In genomic region chr3:168952551-168952950, GRCh38 we compare ENCODE assay signal across 11 cellular contexts.
A peak's percentile ranks its signal among the peaks of the same experiment; 100 is the strongest.
DNase-seq lines count a peak whose midpoint lies in the region; TF ChIP-seq lines count a peak whose summit lies in the region.
"Had no signal": no experiment of that assay in that cellular context is flagged by ENCODE, and none has a peak within 500 bp of the region (broad histone marks: within the 10 kb centered on the region; RNA-seq: fewer than 3 reads in every experiment).

No MANE protein-coding gene starts in this region.

- no peak overlapping the region for H3K4me2 ChIP-seq in OCI-LY1 (ENCODE audit: low read length)
- no peak overlapping the region for H3K4me2 ChIP-seq in fibroblast of lung (ENCODE audit: extremely low read depth, insufficient read depth, low read length)

- H3K27me3 ChIP-seq in OCI-LY1 (ENCODE audit: insufficient read depth, low read length) (no peaks in the 10 kb centered on the region), fibroblast of lung (ENCODE audit: control insufficient read depth, insufficient read depth, low read length) (no peaks in the 10 kb centered on the region)
- H3K27me3 ChIP-seq: pancreas had no signal

- H4K20me1 ChIP-seq in OCI-LY1 (ENCODE audit: insufficient read depth, low read length), result no peaks in the 10 kb centered on the region
- H4K20me1 ChIP-seq in fibroblast of lung (ENCODE audit: control insufficient read depth, extremely low read depth, insufficient read depth, low read length), result no peaks in the 10 kb centered on the region

- no peaks in the 10 kb centered on the region for H3F3A ChIP-seq in OCI-LY1 (ENCODE audit: insufficient read depth, low read length)

- intact Hi-C loops in posterior vena cava (cut with DNase I), result no loop called here

- no peaks in the 10 kb centered on the region for H3K9me2 ChIP-seq in OCI-LY1 (ENCODE audit: low read depth, low read length)

- in situ Hi-C loops in GM13977 (cut with MboI; ENCODE audit: low pct_unique_long_range_greater_than_20kb, low sequenced_read_pairs, unreplicated experiment), result no loop called here

- H3K4me3 ChIP-seq in OCI-LY1 (ENCODE audit: low read depth, low read length, poor library complexity, severe bottlenecking) (no peak overlapping the region), fibroblast of lung (replicated peaks in 1 of 4; ENCODE audit: control extremely low read depth in 1 of 4, insufficient read depth in 1 of 4, low read depth in 3 of 4, low read length in 4 of 4) (peak overlapping the region in 1 of 4 experiments; percentile 35)
- H3K4me3 ChIP-seq: pancreas had no signal

- H3K9me3 ChIP-seq in OCI-LY1 (ENCODE audit: low read length) (no peaks in the 10 kb centered on the region), fibroblast of lung (ENCODE audit: control insufficient read depth, insufficient read depth, low read depth, low read length) (no peaks in the 10 kb centered on the region)
- H3K9me3 ChIP-seq: pancreas had no signal

- no peaks in the 10 kb centered on the region for H3K79me2 ChIP-seq in OCI-LY1 (ENCODE audit: insufficient read depth, low read length)
- H3K79me2 ChIP-seq in fibroblast of lung (ENCODE audit: control insufficient read depth, insufficient read depth, low read length), result no peaks in the 10 kb centered on the region

- no peaks in the 10 kb centered on the region for H3K36me3 ChIP-seq in OCI-LY1 (ENCODE audit: insufficient read depth, low read length)
- no peaks in the 10 kb centered on the region for H3K36me3 ChIP-seq in fibroblast of lung (ENCODE audit: control insufficient read depth, insufficient read depth, low read length)
- H3K36me3 ChIP-seq: pancreas had no signal

- H3K27ac ChIP-seq in OCI-LY1 (ENCODE audit: low read depth, low read length, poor library complexity, severe bottlenecking), result no peak overlapping the region
- no peak overlapping the region for H3K27ac ChIP-seq in fibroblast of lung (ENCODE audit: insufficient read depth, low read length)
- H3K27ac ChIP-seq: pancreas had no signal

- H2AFZ ChIP-seq in OCI-LY1 (ENCODE audit: low read length), result no peak overlapping the region
- no peak overlapping the region for H2AFZ ChIP-seq in fibroblast of lung (ENCODE audit: low read length)

- H3K4me1 ChIP-seq in OCI-LY1 (ENCODE audit: insufficient read depth, low read length, severe bottlenecking) (no peaks in the 10 kb centered on the region), fibroblast of lung (ENCODE audit: control insufficient read depth, extremely low read depth, insufficient read depth, low read length) (no peaks in the 10 kb centered on the region)
- H3K4me1 ChIP-seq: pancreas had no signal

- peak; percentile 32 for TF ChIP-seq CTCF in OCI-LY1 (IDR thresholded peaks at IDR 0.05; ENCODE audit: low read length)
- peak in 1 of 2 donors; percentile 27 for TF ChIP-seq CTCF in fibroblast of lung (conservative IDR thresholded peaks at IDR 0.05 in 1 of 2, IDR thresholded peaks at IDR 0.05 in 1 of 2; ENCODE audit: low read depth in 1 of 2, low read length in 2 of 2)
- TF ChIP-seq CTCF in GM13977 (IDR thresholded peaks at IDR 0.05; ENCODE audit: extremely low read depth, insufficient read depth, missing control alignments), result no peak

- peak; percentile 12 for DNase-seq in NCI-H1436 (lab: John Stamatoyannopoulos, UW)
- DNase-seq in NCI-H1436 treated with DMSO at 0.1 percent for 48 hours (lab: John Stamatoyannopoulos, UW), result no peak
- peak; percentile 43 to 91 for DNase-seq in fibroblast of lung (ENCODE audit: low read depth in 2 of 2)
- peak; percentile 19 for DNase-seq in superior temporal gyrus (ENCODE audit: extremely low spot score)
- no peak for DNase-seq in posterior vena cava (ENCODE audit: low spot score)
- DNase-seq in KG1 (lab: John Stamatoyannopoulos, UW), result no peak
- no peak for DNase-seq in GM13977 (ENCODE audit: low spot score)
- DNase-seq: activated CD4-positive, alpha-beta T cell treated with anti-CD3 and anti-CD28 coated beads for 4 hours; effector memory CD4-positive, alpha-beta T cell; pancreas had no signal

- no peak overlapping the region for H3K9ac ChIP-seq in OCI-LY1 (ENCODE audit: low read length)
- no peak overlapping the region for H3K9ac ChIP-seq in fibroblast of lung (ENCODE audit: insufficient read depth, low read length)

Comparison
In these comparisons a context has a peak if more than half of its experiments do, and no peak if none do; other contexts are left out.
1. DNase-seq: peak in NCI-H1436 (single experiment), fibroblast of lung (2 of 2) and superior temporal gyrus (single experiment); none in NCI-H1436 treated with DMSO at 0.1 percent for 48 hours (single experiment), posterior vena cava (single experiment), KG1 (single experiment) and GM13977 (single experiment).